ENCODE assay signal across 19 cellular contexts in genomic region chr11:2256293-2256913, GRCh38. TPM values are rescaled to one million over a fixed set of nuclear protein-coding genes. Genes with fewer than 3 reads are reported as not detected.
DNase-seq lines count a peak whose midpoint lies in the region; ATAC-seq and TF ChIP-seq lines count a peak whose summit lies in the region.
"Had no signal": no experiment of that assay in that cellular context is flagged by ENCODE, and none has a peak within 500 bp of the region (broad histone marks: within the 10 kb centered on the region; RNA-seq: fewer than 3 reads in every experiment).

No MANE protein-coding gene starts in this region.

- no peaks in the 10 kb centered on the region for H3K9me2 ChIP-seq in PC-9 (ENCODE audit: insufficient read depth)

- no peak overlapping the region for H4K12ac ChIP-seq in trophoblast cell (ENCODE audit: low read depth, low read length)

- H2BK5ac ChIP-seq in trophoblast cell (ENCODE audit: low read depth, low read length, poor library complexity) = no peak overlapping the region

- peaks cover 4% of the 10 kb centered on the region; the same call in 1 of the 2 replicates for H3F3A ChIP-seq in PC-9 (ENCODE audit: insufficient read depth, low read depth)

- no peak for TF ChIP-seq CTCF in DND-41 (IDR thresholded peaks at IDR 0.05; ENCODE audit: borderline replicate concordance, extremely low read depth, low read length, poor library complexity, severe bottlenecking)
- no peak for TF ChIP-seq CTCF in PC-9 (conservative IDR thresholded peaks at IDR 0.05)

- intact Hi-C loops in PC-9 (cut with micrococcal nuclease; ENCODE audit: unreplicated experiment) = no loop called here

- WGBS in esophagus, 2 donors = 48 to 61% methylated on average over 14 of the region's 14 CpGs
- WGBS in trophoblast cell (ENCODE audit: extremely low coverage, insufficient coverage, insufficient read length) = no CpG with 5 or more reads among the region's 14 CpGs

- no peak for DNase-seq in DND-41
- DNase-seq in PC-9 = no peak
- no peak for DNase-seq in trophoblast cell
- no peak for DNase-seq in pons (ENCODE audit: low spot score)
- DNase-seq in NCI-H510A (lab: John Stamatoyannopoulos, UW) = no peak
- no peak for DNase-seq in GDM1 (lab: John Stamatoyannopoulos, UW)
- DNase-seq in A172 (ENCODE audit: low spot score) = no peak
- DNase-seq: activated CD4-positive, alpha-beta T cell treated with anti-CD3 and anti-CD28 coated beads for 48 hours; activated CD8-positive, alpha-beta memory T cell treated with anti-CD3 and anti-CD28 coated beads, Interleukin-2, amount 50 U/mL, for 4 hours; anterior cingulate cortex; CD8-positive, alpha-beta memory T cell; effector CD4-positive, alpha-beta T cell; MV-4-11; naive thymus-derived CD4-positive, alpha-beta T cell; NCI-H1930; NCI-H446 treated with DMSO at 0.1 percent for 48 hours; stimulated activated CD8-positive, alpha-beta memory T cell treated with anti-CD3 and anti-CD28 coated beads, Interleukin-4, amount 100 ng/mL, for 48 hours had no signal

- H2BK120ac ChIP-seq in trophoblast cell (ENCODE audit: insufficient read depth, low read length, poor library complexity) = no peak overlapping the region

- no peak overlapping the region for H2BK12ac ChIP-seq in trophoblast cell (ENCODE audit: low read length)

- peaks cover 3% of the 10 kb centered on the region for H3K79me1 ChIP-seq in trophoblast cell (ENCODE audit: low read length)

- H3K4me2 ChIP-seq in DND-41 (ENCODE audit: insufficient read depth, low read length) (no peak overlapping the region), PC-9 (peak overlapping the region; percentile 72; the same call in 1 of the 2 replicates), trophoblast cell (ENCODE audit: low read length) (peak overlapping the region; percentile 2)

- CTCF ChIA-PET in PC-9 (lab: Charles Lee) = no interaction called here

- BruUV-seq in PC-9 (replicated peaks; lab: Mats Ljungman, UMichigan) = no TSS peak

- POLR2A ChIA-PET in PC-9 (lab: Charles Lee; ENCODE audit: unreplicated experiment) = no interaction called here

- no peaks in the 10 kb centered on the region for H3K4me1 ChIP-seq in DND-41 (ENCODE audit: insufficient read depth, low read length)
- H3K4me1 ChIP-seq in PC-9 (replicated peaks; ENCODE audit: insufficient read depth) = peaks cover 13% of the 10 kb centered on the region
- peaks cover 3 to 16% of the 10 kb centered on the region in 2 donors for H3K4me1 ChIP-seq in esophagus (ENCODE audit: control insufficient read depth in 2 of 2, insufficient read depth in 2 of 2, low read length in 1 of 2)
- peaks cover 11 to 13% of the 10 kb centered on the region in 2 experiments for H3K4me1 ChIP-seq in trophoblast cell (ENCODE audit: control insufficient read depth in 1 of 2, insufficient read depth in 2 of 2, low read length in 2 of 2)
- H3K4me1 ChIP-seq: psoas muscle had no signal

- no peak overlapping the region for H4K8ac ChIP-seq in trophoblast cell (ENCODE audit: low read depth, low read length)

- H3K27me3 ChIP-seq in DND-41 (ENCODE audit: insufficient read depth, low read length, poor library complexity) = no peaks in the 10 kb centered on the region
- H3K27me3 ChIP-seq in PC-9 (ENCODE audit: insufficient read depth, low read depth) = no peaks in the 10 kb centered on the region
- peaks cover 0 to 4% of the 10 kb centered on the region in 2 donors for H3K27me3 ChIP-seq in esophagus (ENCODE audit: control insufficient read depth in 1 of 2, insufficient read depth in 2 of 2, low read length in 2 of 2)
- no peaks in the 10 kb centered on the region for H3K27me3 ChIP-seq in trophoblast cell (ENCODE audit: insufficient read depth, low read length)

- H3K79me2 ChIP-seq in DND-41 (ENCODE audit: insufficient read depth, low read length) (no peaks in the 10 kb centered on the region), PC-9 (ENCODE audit: low read depth) (no peaks in the 10 kb centered on the region), trophoblast cell (ENCODE audit: control insufficient read depth, insufficient read depth, low read length, poor library complexity) (no peaks in the 10 kb centered on the region)

- H4K20me1 ChIP-seq in DND-41 (ENCODE audit: insufficient read depth, low read length) (no peaks in the 10 kb centered on the region), PC-9 (ENCODE audit: insufficient read depth) (no peaks in the 10 kb centered on the region)

- 0 out of 3 replicates have a peak, but pooled peaks have one; percentile 29 for ATAC-seq in DND-41 (ENCODE audit: insufficient read depth, low read depth)
- ATAC-seq: naive thymus-derived CD4-positive, alpha-beta T cell; psoas muscle had no signal

- H3K9me3 ChIP-seq in DND-41 (ENCODE audit: insufficient read depth, low read length, severe bottlenecking) (no peaks in the 10 kb centered on the region), PC-9 (ENCODE audit: insufficient read depth, low read depth) (no peaks in the 10 kb centered on the region), esophagus (ENCODE audit: control insufficient read depth in 2 of 2, insufficient read depth in 1 of 2, low read depth in 1 of 2, low read length in 1 of 2) (no peaks in the 10 kb centered on the region), trophoblast cell (ENCODE audit: insufficient read depth, low read depth, low read length) (peaks cover 2% of the 10 kb centered on the region)
- H3K9me3 ChIP-seq: psoas muscle had no signal

- no peak overlapping the region for H3K23ac ChIP-seq in trophoblast cell (ENCODE audit: low read length)

- no peak overlapping the region for H3K18ac ChIP-seq in trophoblast cell (ENCODE audit: low read length)

- no peak overlapping the region for H2AFZ ChIP-seq in DND-41 (ENCODE audit: low read depth, low read length)
- H2AFZ ChIP-seq in PC-9 = no peak overlapping the region
- no peak overlapping the region for H2AFZ ChIP-seq in trophoblast cell (ENCODE audit: insufficient read depth, low read length, poor library complexity)

- no peaks in the 10 kb centered on the region for H3K36me3 ChIP-seq in DND-41 (ENCODE audit: insufficient read depth, low read length)
- H3K36me3 ChIP-seq in PC-9 (ENCODE audit: low read depth) = no peaks in the 10 kb centered on the region
- no peaks in the 10 kb centered on the region for H3K36me3 ChIP-seq in esophagus (ENCODE audit: control insufficient read depth in 2 of 2, insufficient read depth in 2 of 2, low read length in 1 of 2)
- no peaks in the 10 kb centered on the region for H3K36me3 ChIP-seq in trophoblast cell (ENCODE audit: control insufficient read depth in 1 of 2, insufficient read depth in 2 of 2, low read length in 2 of 2)

- no peak overlapping the region for H3K4ac ChIP-seq in trophoblast cell (ENCODE audit: low read depth, low read length)

- H3K27ac ChIP-seq in DND-41 (ENCODE audit: low read length) (no peak overlapping the region), PC-9 (no peak overlapping the region), esophagus (ENCODE audit: low read depth in 2 of 2, low read length in 1 of 2) (peak overlapping the region; percentile 86 to 92), trophoblast cell (ENCODE audit: low read depth, low read length) (no peak overlapping the region)
- H3K27ac ChIP-seq: psoas muscle had no signal

- no peak overlapping the region for H3K14ac ChIP-seq in trophoblast cell (ENCODE audit: low read length)

- H3K9ac ChIP-seq in DND-41 (ENCODE audit: low read depth, low read length) (no peak overlapping the region), trophoblast cell (ENCODE audit: low read length) (no peak overlapping the region)

- no peak overlapping the region for H2AK5ac ChIP-seq in trophoblast cell (ENCODE audit: low read length)

- H3K4me3 ChIP-seq in DND-41 (ENCODE audit: low read depth in 1 of 2, low read length in 2 of 2) = no peak overlapping the region
- H3K4me3 ChIP-seq in PC-9 = no peak overlapping the region
- peak overlapping the region in 1 of 2 donors; percentile 5 for H3K4me3 ChIP-seq in esophagus (ENCODE audit: low read depth in 1 of 2, low read length in 2 of 2)
- no peak overlapping the region for H3K4me3 ChIP-seq in trophoblast cell (ENCODE audit: low read depth, low read length)
- H3K4me3 ChIP-seq: psoas muscle had no signal

- H4K91ac ChIP-seq in trophoblast cell (ENCODE audit: low read depth, low read length) = no peak overlapping the region

RNA-seq across cellular contexts. Expression of gene ASCL2, which starts 14.0 kb away (rescaled TPM):
- total RNA-seq in PC-9 (2021) = not detected in 2 replicates
- polyA plus RNA-seq in esophagus = 1 to 10 TPM in 1 of 2 donors, under 1 TPM in 1; 0.95 to 1.7 TPM
- polyA plus RNA-seq in trophoblast cell (2013) = 0.59 and 0.60 TPM in 2 replicates
- not detected in 2 replicates for total RNA-seq in A172 (2014; rRNA removed; shearing (Covaris generic))
- total RNA-seq: psoas muscle had no signal
- polyA plus RNA-seq: naive thymus-derived CD4-positive, alpha-beta T cell had no signal

RNA-seq across cellular contexts. Expression of gene C11orf21, which starts 45.3 kb away (rescaled TPM):
- total RNA-seq in PC-9 (2021) = not detected in 2 replicates
- polyA plus RNA-seq in esophagus = under 1 TPM; 0.42 to 0.45 TPM
- polyA plus RNA-seq in trophoblast cell (2013) = not detected in 2 replicates
- total RNA-seq in A172 (2014; rRNA removed; shearing (Covaris generic)) = 2.0 and 2.8 TPM in 2 replicates

RNA-seq across cellular contexts. Expression of gene TSPAN32, which starts 45.4 kb away (rescaled TPM):
- not detected in 2 replicates for total RNA-seq in PC-9 (2021)
- under 1 TPM; 0.47 to 0.51 TPM for polyA plus RNA-seq in esophagus
- polyA plus RNA-seq in trophoblast cell (2013) = not detected in 2 replicates
- total RNA-seq in A172 (2014; rRNA removed; shearing (Covaris generic)) = 13.3 and 16.9 TPM in 2 replicates

Comparison
In these comparisons a context has a peak if more than half of its experiments do, and no peak if none do; other contexts are left out.
1. H3K27ac ChIP-seq: peak in esophagus (2 of 2); none in DND-41 (single experiment), PC-9 (single experiment) and trophoblast cell (single experiment).
2. RNA of gene TSPAN32, which starts 45.4 kb away (total RNA-seq): 13.3 to 16.9 TPM in A172; not detected in PC-9; every median in the first group is over 10 times any median in the second.